In the genomic region with DNA sequence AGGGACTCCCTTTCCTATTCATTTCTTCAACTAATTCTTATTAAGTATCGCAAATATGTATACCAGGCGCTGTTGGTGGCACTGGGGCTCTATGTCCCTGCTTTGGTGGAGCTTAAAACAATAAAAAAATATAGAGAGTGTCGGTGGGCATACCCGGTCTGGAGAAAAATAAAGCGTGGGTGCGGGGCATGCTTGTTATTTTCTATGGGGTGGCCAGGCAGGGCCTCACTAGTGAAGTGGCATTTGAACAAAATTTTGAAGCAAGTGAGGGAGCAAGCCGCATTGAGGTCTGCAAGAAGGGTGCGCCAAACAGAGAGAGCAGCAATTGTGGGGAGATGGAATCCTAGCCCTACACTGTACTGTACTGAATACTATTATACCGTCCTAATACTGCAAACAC, we compare ENCODE assay signal across 1 cellular context.
TF ChIP-seq lines count a peak whose summit lies in the region.

No MANE protein-coding gene starts in this region.

TF ChIP-seq in liver, 16 proteins besides CTCF, POLR2A, EP300 and RAD21 (continued from another document):
- TF ChIP-seq REST (IDR thresholded peaks at IDR 0.05) (no peak), SP1 (IDR thresholded peaks at IDR 0.05) (no peak), YY1 (IDR thresholded peaks at IDR 0.05) (no peak), NR2F2 (IDR thresholded peaks at IDR 0.05) (no peak)
